ENCODE assay signal across 37 cellular contexts in the genomic region with DNA sequence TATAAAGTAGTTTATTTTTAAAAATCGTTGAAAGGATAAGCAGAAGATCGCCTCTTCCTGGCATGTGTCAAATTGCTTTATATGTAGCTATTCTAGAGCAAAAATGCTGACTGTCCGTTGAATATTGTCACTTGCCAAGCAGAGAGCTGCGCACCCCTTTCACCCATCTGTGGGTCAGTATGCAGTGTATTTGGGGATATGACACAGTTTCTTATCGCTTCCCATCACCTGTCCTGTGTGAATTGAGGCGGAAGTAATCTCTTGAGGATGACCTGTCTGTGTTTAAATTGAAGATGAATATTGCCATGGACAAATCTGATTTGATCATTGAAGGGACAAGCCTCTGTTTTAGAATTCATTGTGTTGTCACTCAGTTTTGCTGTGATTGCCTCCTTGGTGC.
"Had no signal": no experiment of that assay in that cellular context is flagged by ENCODE, and none has a peak within 500 bp of the region (broad histone marks: within the 10 kb centered on the region; RNA-seq: fewer than 3 reads in every experiment).

No MANE protein-coding gene starts in this region.

- H2AFZ ChIP-seq: hepatocyte had no signal

- H3K27me3 ChIP-seq: hepatocyte had no signal

- H3K27ac ChIP-seq: adrenal gland, body of pancreas, colonic mucosa, epithelial cell of prostate, esophagus squamous epithelium, gastroesophageal sphincter, heart right ventricle, hepatocyte had no signal

- H3K79me2 ChIP-seq: hepatocyte had no signal

- H3K36me3 ChIP-seq: adrenal gland, colonic mucosa, esophagus squamous epithelium, gastroesophageal sphincter, heart right ventricle had no signal

- H3K4me1 Mint-ChIP-seq: activated B cell treated with CpG ODN at 0.5 μM for 24 hours; activated CD4-positive, alpha-beta T cell treated with anti-CD3 and anti-CD28 coated beads for 36 hours; activated naive CD8-positive, alpha-beta T cell treated with anti-CD3 and anti-CD28 coated beads for 36 hours; activated naive CD8-positive, alpha-beta T cell treated with anti-CD3 and anti-CD28 coated beads, Interleukin-2, amount 50 U/mL, for 24 hours had no signal

- H3K27ac Mint-ChIP-seq: activated B cell treated with CpG ODN at 0.5 μM for 24 hours; activated CD4-positive, alpha-beta memory T cell treated with anti-CD3 and anti-CD28 coated beads for 36 hours; activated CD4-positive, alpha-beta T cell treated with anti-CD3 and anti-CD28 coated beads for 36 hours; activated CD4-positive, alpha-beta T cell treated with anti-CD3 and anti-CD28 coated beads, Interleukin-2, amount 10 ng/mL, durations not matched to agents 24 days and 14 days; activated CD8-positive, alpha-beta memory T cell treated with anti-CD3 and anti-CD28 coated beads, Interleukin-2, amount 10 ng/mL, durations not matched to agents 7 days and 5 days; activated CD8-positive, alpha-beta T cell treated with anti-CD3 and anti-CD28 coated beads, Interleukin-2, amount 10 ng/mL, durations not matched to agents 7 days and 5 days; activated naive CD8-positive, alpha-beta T cell treated with anti-CD3 and anti-CD28 coated beads for 36 hours; activated naive CD8-positive, alpha-beta T cell treated with anti-CD3 and anti-CD28 coated beads, Interleukin-2, amount 50 U/mL, for 24 hours; activated T-helper 1 cell treated with anti-CD3 and anti-CD28 coated beads, Interleukin-12 subunit alpha, Interleukin-12 subunit beta, Interleukin-2, Interleukin-4 antibody, amounts not matched to agents 30 ng/mL and 10 ng/mL and 1 ng/mL, durations not matched to agents 14 hours and 24 hours and 36 hours; activated T-helper 2 cell treated with anti-CD3 and anti-CD28 coated beads, Interferon-gamma antibody, Interleukin-2, Interleukin-4, amounts not matched to agents 10 μg/mL and 5 μg/mL and 100 μg/mL, durations not matched to agents 14 hours and 24 hours and 36 hours; T-helper 2 cell treated with Interferon-gamma antibody and Interleukin-4, amounts not matched to agents 5 μg/mL and 100 μg/mL, for 36 hours had no signal

- H3K4me3 Mint-ChIP-seq: activated B cell treated with CpG ODN at 0.5 μM for 24 hours; activated CD4-positive, alpha-beta memory T cell treated with anti-CD3 and anti-CD28 coated beads for 36 hours; activated CD4-positive, alpha-beta T cell treated with anti-CD3 and anti-CD28 coated beads for 36 hours; activated CD4-positive, alpha-beta T cell treated with anti-CD3 and anti-CD28 coated beads, Interleukin-2, amount 10 ng/mL, durations not matched to agents 24 days and 14 days; activated CD8-positive, alpha-beta memory T cell treated with anti-CD3 and anti-CD28 coated beads, Interleukin-2, amount 10 ng/mL, durations not matched to agents 7 days and 5 days; activated CD8-positive, alpha-beta T cell treated with anti-CD3 and anti-CD28 coated beads, Interleukin-2, amount 10 ng/mL, durations not matched to agents 7 days and 5 days; activated naive CD8-positive, alpha-beta T cell treated with anti-CD3 and anti-CD28 coated beads for 36 hours; activated naive CD8-positive, alpha-beta T cell treated with anti-CD3 and anti-CD28 coated beads, Interleukin-2, amount 50 U/mL, for 24 hours; activated T-helper 1 cell treated with anti-CD3 and anti-CD28 coated beads, Interleukin-12 subunit alpha, Interleukin-12 subunit beta, Interleukin-2, Interleukin-4 antibody, amounts not matched to agents 30 ng/mL and 10 ng/mL and 1 ng/mL, durations not matched to agents 14 hours and 24 hours and 36 hours; T-helper 17 cell; T-helper 2 cell treated with Interferon-gamma antibody and Interleukin-4, amounts not matched to agents 5 μg/mL and 100 μg/mL, for 36 hours had no signal

- H3K4me1 ChIP-seq: adrenal gland, body of pancreas, colonic mucosa, esophagus squamous epithelium, gastroesophageal sphincter, heart right ventricle had no signal

- H3K4me2 ChIP-seq: hepatocyte had no signal

- H3K4me3 ChIP-seq: adrenal gland, body of pancreas, colonic mucosa, esophagus squamous epithelium, gastroesophageal sphincter, heart right ventricle, hepatocyte had no signal

- H3K9me3 Mint-ChIP-seq: activated B cell treated with CpG ODN at 0.5 μM for 24 hours; activated CD4-positive, alpha-beta memory T cell treated with anti-CD3 and anti-CD28 coated beads for 36 hours; activated naive CD8-positive, alpha-beta T cell treated with anti-CD3 and anti-CD28 coated beads for 36 hours; activated naive CD8-positive, alpha-beta T cell treated with anti-CD3 and anti-CD28 coated beads, Interleukin-2, amount 50 U/mL, for 24 hours; activated T-helper 1 cell treated with anti-CD3 and anti-CD28 coated beads, Interleukin-12 subunit alpha, Interleukin-12 subunit beta, Interleukin-2, Interleukin-4 antibody, amounts not matched to agents 30 ng/mL and 10 ng/mL and 1 ng/mL, durations not matched to agents 14 hours and 24 hours and 36 hours; activated T-helper 2 cell treated with anti-CD3 and anti-CD28 coated beads, Interferon-gamma antibody, Interleukin-2, Interleukin-4, amounts not matched to agents 10 μg/mL and 5 μg/mL and 100 μg/mL, durations not matched to agents 14 hours and 24 hours and 36 hours; T-helper 2 cell treated with Interferon-gamma antibody and Interleukin-4, amounts not matched to agents 5 μg/mL and 100 μg/mL, for 36 hours had no signal

- H3K9me3 ChIP-seq: adrenal gland, body of pancreas, colonic mucosa, esophagus squamous epithelium, gastroesophageal sphincter, heart right ventricle had no signal

- FAIRE-seq: endometrium, endothelial cell of umbilical vein had no signal

- H3K36me3 Mint-ChIP-seq: activated CD4-positive, alpha-beta memory T cell treated with anti-CD3 and anti-CD28 coated beads for 36 hours; activated naive CD8-positive, alpha-beta T cell treated with anti-CD3 and anti-CD28 coated beads for 36 hours had no signal

- DNase-seq: activated B cell treated with CpG ODN at 0.5 μM for 24 hours; activated CD4-positive, alpha-beta memory T cell treated with anti-CD3 and anti-CD28 coated beads for 36 hours; activated CD4-positive, alpha-beta T cell treated with anti-CD3 and anti-CD28 coated beads for 36 hours; activated CD4-positive, alpha-beta T cell treated with anti-CD3 and anti-CD28 coated beads, Interleukin-2, amount 10 ng/mL, durations not matched to agents 24 days and 14 days; activated CD8-positive, alpha-beta memory T cell treated with anti-CD3 and anti-CD28 coated beads, Interleukin-2, amount 10 ng/mL, durations not matched to agents 7 days and 5 days; activated CD8-positive, alpha-beta memory T cell treated with anti-CD3 and anti-CD28 coated beads, Interleukin-2, amount 50 U/mL, for 4 hours; activated CD8-positive, alpha-beta T cell treated with anti-CD3 and anti-CD28 coated beads, Interleukin-2, amount 10 ng/mL, durations not matched to agents 7 days and 5 days; activated effector memory CD4-positive, alpha-beta T cell treated with anti-CD3 and anti-CD28 coated beads, Interleukin-2, amount 50 U/mL, for 16 hours; activated naive CD4-positive, alpha-beta T cell; activated naive CD4-positive, alpha-beta T cell treated with anti-CD3 and anti-CD28 coated beads, Interleukin-2, amount 50 U/mL, for 16 hours; activated naive CD8-positive, alpha-beta T cell treated with anti-CD3 and anti-CD28 coated beads for 36 hours; activated naive CD8-positive, alpha-beta T cell treated with anti-CD3 and anti-CD28 coated beads, Interleukin-2, amount 50 U/mL, for 24 hours; activated T-cell treated with anti-CD3 and anti-CD28 coated beads, Interleukin-2, amount 50 U/mL, for 1 hour; activated T-cell treated with anti-CD3 and anti-CD28 coated beads, Interleukin-2, amount 50 U/mL, for 48 hours; adrenal gland; amygdala; aorta; body of pancreas; caudate nucleus; cerebellar nuclear complex; colonic mucosa; effector CD8-positive, alpha-beta T cell; esophagus squamous epithelium; foreskin melanocyte; heart right ventricle; T-helper 1 cell; T-helper 17 cell; T1000 had no signal

- ATAC-seq: activated CD4-positive, alpha-beta T cell treated with anti-CD3 and anti-CD28 coated beads for 36 hours; activated CD4-positive, CD25-positive, alpha-beta regulatory T cell treated with anti-CD3 and anti-CD28 coated beads, Interleukin-2, amount 50 U/mL, for 24 hours; activated CD8-positive, alpha-beta memory T cell treated with anti-CD3 and anti-CD28 coated beads, Interleukin-2, amount 10 ng/mL, durations not matched to agents 7 days and 5 days; activated CD8-positive, alpha-beta T cell treated with anti-CD3 and anti-CD28 coated beads, Interleukin-2, amount 10 ng/mL, durations not matched to agents 7 days and 5 days; activated naive CD8-positive, alpha-beta T cell treated with anti-CD3 and anti-CD28 coated beads, Interleukin-2, amount 50 U/mL, for 24 hours; body of pancreas; gastroesophageal sphincter; heart right ventricle; T-helper 17 cell had no signal
